Comparison of ENCODE assay signal across 10 cellular contexts in the genomic region with DNA sequence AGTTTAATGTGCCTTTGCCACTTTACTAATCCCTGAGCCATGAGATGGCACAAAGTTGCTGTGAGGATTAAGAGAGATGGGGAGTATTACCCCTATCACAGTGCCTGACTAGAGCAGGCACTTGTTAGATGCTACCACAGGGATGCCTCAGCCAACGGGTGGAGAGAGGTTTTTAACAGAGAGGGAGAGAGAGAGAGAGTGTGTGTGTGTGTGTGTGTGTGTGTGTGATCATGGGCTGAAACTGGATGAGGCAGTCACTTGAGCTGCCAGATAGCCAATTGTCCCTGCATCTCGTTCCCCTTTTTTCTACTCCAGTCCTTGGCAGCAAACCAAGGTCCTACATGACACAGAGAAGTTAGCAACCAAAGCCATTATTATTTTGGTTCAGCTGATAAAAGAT. TPM values are rescaled to one million over a fixed set of nuclear protein-coding genes. Genes with fewer than 3 reads are reported as not detected.
DNase-seq lines count a peak whose midpoint lies in the region; ATAC-seq and TF ChIP-seq lines count a peak whose summit lies in the region.
"Had no signal": no experiment of that assay in that cellular context is flagged by ENCODE, and none has a peak within 500 bp of the region (broad histone marks: within the 10 kb centered on the region; RNA-seq: fewer than 3 reads in every experiment).

No MANE protein-coding gene starts in this region.

- TF ChIP-seq CTCF in MCF 10A (IDR thresholded peaks at IDR 0.05; ENCODE audit: unreplicated experiment): no peak
- no peak for TF ChIP-seq CTCF in uterus (IDR thresholded peaks at IDR 0.05)

- H3K36me3 ChIP-seq in uterus: no peaks in the 10 kb centered on the region

- DNase-seq in DMS79 (lab: John Stamatoyannopoulos, UW) (peak; percentile 76), NCI-H1105 treated with DMSO at 0.1 percent for 48 hours (lab: John Stamatoyannopoulos, UW) (peak; percentile 89), astrocyte of the hippocampus (ENCODE audit: low read depth, low spot score) (peak; percentile 52), T1000 (lab: John Stamatoyannopoulos, UW) (no peak), MCF 10A (ENCODE audit: unreplicated experiment) (no peak), SHP77 (lab: John Stamatoyannopoulos, UW) (no peak), uterus (no peak)
- DNase-seq in naive thymus-derived CD8-positive, alpha-beta T cell: peak in 8 of 10 donors; percentile 48 to 79 (median 66)
- DNase-seq: small intestine had no signal

- POLR2A ChIA-PET in naive thymus-derived CD8-positive, alpha-beta T cell (lab: Charles Lee): interaction anchor here (0.6 to 22.7 kb wide), 9 partner anchors 9 to 898 kb away, joined by 3 to 668 read pairs (median 4); no protein-coding TSS in a partner anchor
- POLR2A ChIA-PET in MCF 10A (lab: Yijun Ruan, JAX): no interaction called here

- peaks cover 22 to 68% (median 45%) of the 10 kb centered on the region in 3 donors for H3K36me3 Mint-ChIP-seq in naive thymus-derived CD8-positive, alpha-beta T cell
- H3K36me3 Mint-ChIP-seq in MCF 10A (ENCODE audit: insufficient read depth, unreplicated experiment): no peaks in the 10 kb centered on the region

- intact Hi-C loops in MCF 10A (cut with micrococcal nuclease): no loop called here
- intact Hi-C loops in uterus (cut with DNase I; ENCODE audit: low total_unique reads): no loop called here

- H3K27ac ChIP-seq in uterus: no peak overlapping the region
- H3K27ac ChIP-seq: HL-60 had no signal

- no TSS peak for BruUV-seq in MCF 10A (replicated peaks; lab: Mats Ljungman, UMichigan)

- H3K4me3 ChIP-seq in uterus: no peak overlapping the region

- H3K4me1 Mint-ChIP-seq in naive thymus-derived CD8-positive, alpha-beta T cell: peaks cover 38 to 83% (median 73%) of the 10 kb centered on the region in 4 donors
- H3K4me1 Mint-ChIP-seq in MCF 10A (ENCODE audit: insufficient read depth, unreplicated experiment): no peaks in the 10 kb centered on the region

- peaks cover 0 to 13% (median 0%) of the 10 kb centered on the region in 5 donors for H3K27me3 Mint-ChIP-seq in naive thymus-derived CD8-positive, alpha-beta T cell
- peaks cover 21% of the 10 kb centered on the region for H3K27me3 Mint-ChIP-seq in MCF 10A (ENCODE audit: insufficient read depth, unreplicated experiment)

- H3K9me3 Mint-ChIP-seq in naive thymus-derived CD8-positive, alpha-beta T cell: peaks cover 0 to 5% (median 0%) of the 10 kb centered on the region in 9 donors
- H3K9me3 Mint-ChIP-seq in MCF 10A (ENCODE audit: unreplicated experiment): no peaks in the 10 kb centered on the region

- H3K27me3 ChIP-seq in uterus: peaks cover 17 to 32% of the 10 kb centered on the region in 2 donors

- peak overlapping the region; percentile 90 to 99 (median 94) for H3K4me3 Mint-ChIP-seq in naive thymus-derived CD8-positive, alpha-beta T cell
- H3K4me3 Mint-ChIP-seq in MCF 10A (ENCODE audit: unreplicated experiment): no peak overlapping the region

- TF ChIP-seq POLR2A in uterus (IDR thresholded peaks at IDR 0.05): no peak

- ATAC-seq in naive thymus-derived CD8-positive, alpha-beta T cell: no peak

- no peaks in the 10 kb centered on the region for H3K9me3 ChIP-seq in uterus

- CTCF ChIA-PET in MCF 10A (lab: Yijun Ruan, JAX): interaction anchor here (0.9 to 1.4 kb wide), 3 partner anchors 23 to 27 kb away, joined by 4 to 5 read pairs (median 4); no protein-coding TSS in a partner anchor

- H3K27ac Mint-ChIP-seq in naive thymus-derived CD8-positive, alpha-beta T cell: peak overlapping the region; percentile 96 to 100 (median 100)
- no peak overlapping the region for H3K27ac Mint-ChIP-seq in MCF 10A (ENCODE audit: low read depth, unreplicated experiment)

- peaks cover 0 to 14% of the 10 kb centered on the region in 2 donors for H3K4me1 ChIP-seq in uterus

RNA-seq across cellular contexts. Expression of a gene that starts 3.0 kb away (rescaled TPM):
- total RNA-seq in naive thymus-derived CD8-positive, alpha-beta T cell: 100 to 1,000 TPM; 272 to 273 TPM
- 1,000 to 10,000 TPM in 1 of 3 donors, 100 to 1,000 TPM in 2; 885 to 1,018 (median 934) TPM for polyA plus RNA-seq in naive thymus-derived CD8-positive, alpha-beta T cell
- not detected in 2 replicates for total RNA-seq in MCF 10A (2022)
- 10 to 100 TPM in 1 of 4 donors, 1 to 10 TPM in 2, under 1 TPM in 1; 0.07 to 38.5 (median 1.2) TPM for total RNA-seq in uterus

Comparison
In these comparisons a context has a peak if more than half of its experiments do, and no peak if none do; other contexts are left out.
1. DNase-seq: peak in DMS79 (single experiment), NCI-H1105 treated with DMSO at 0.1 percent for 48 hours (single experiment), astrocyte of the hippocampus (single experiment) and naive thymus-derived CD8-positive, alpha-beta T cell (8 of 10); none in T1000 (single experiment), MCF 10A (single experiment), SHP77 (0 of 2) and uterus (0 of 2).
2. RNA of a gene that starts 3.0 kb away (total RNA-seq): 272 to 273 TPM in naive thymus-derived CD8-positive, alpha-beta T cell; 0.07 to 38.5 TPM in uterus and not detected in MCF 10A; every median in the first group is over 4 times any median in the second.